1 cellular context compared by ENCODE assay signal in genomic region chr1:121522061-121522759, GRCh38.
TF ChIP-seq lines count a peak whose summit lies in the region.

No MANE protein-coding gene starts in this region.

TF ChIP-seq in HepG2, 621 proteins besides CTCF, POLR2A, EP300 and RAD21 (continued from another document and continues in another):
- TF ChIP-seq, protein P1, sequence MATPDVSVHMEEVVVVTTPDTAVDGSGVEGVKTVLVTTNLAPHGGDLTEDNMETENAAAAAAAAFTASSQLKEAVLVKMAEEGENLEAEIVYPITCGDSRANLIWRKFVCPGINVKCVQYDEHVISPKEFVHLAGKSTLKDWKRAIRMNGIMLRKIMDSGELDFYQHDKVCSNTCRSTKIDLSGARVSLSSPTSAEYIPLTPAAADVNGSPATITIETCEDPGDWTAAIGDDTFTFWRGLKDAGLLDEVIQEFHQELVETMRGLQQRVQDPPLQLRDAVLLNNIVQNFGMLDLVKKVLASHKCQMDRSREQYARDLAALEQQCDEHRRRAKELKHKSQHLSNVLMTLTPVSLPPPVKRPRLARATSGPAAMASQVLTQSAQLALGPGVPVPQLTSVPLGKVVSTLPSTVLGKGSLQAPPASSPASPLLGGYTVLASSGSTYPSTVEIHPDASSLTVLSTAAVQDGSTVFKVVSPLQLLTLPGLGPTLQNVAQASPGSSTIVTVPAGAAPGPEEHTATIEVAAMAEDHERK (CRISPR knock-in tag; IDR thresholded peaks at IDR 0.05; ENCODE audit: low read depth) = no peak
- TF ChIP-seq ZNF709 (CRISPR knock-in tag; IDR thresholded peaks at IDR 0.05) (no peak), HOXD1 (CRISPR knock-in tag; IDR thresholded peaks at IDR 0.05) (peak; percentile 71; the same call in 1 of the 2 replicates), ZNF772 (CRISPR knock-in tag; IDR thresholded peaks at IDR 0.05) (peak; percentile 60; the same call in 1 of the 2 replicates), ZNF160 (CRISPR knock-in tag; IDR thresholded peaks at IDR 0.05) (no peak), ZNF547 (CRISPR knock-in tag; IDR thresholded peaks at IDR 0.05) (no peak), ZNF776 (CRISPR knock-in tag; IDR thresholded peaks at IDR 0.05) (no peak), KLF16 (CRISPR knock-in tag; IDR thresholded peaks at IDR 0.05) (peak in 1 of 2 experiments; percentile 84; a peak in 2 of 4 replicates), SSRP1 (CRISPR knock-in tag; IDR thresholded peaks at IDR 0.05) (0 out of 2 replicates have a peak, but pooled peaks have one; percentile 74), ZBTB8A (CRISPR knock-in tag; IDR thresholded peaks at IDR 0.05; ENCODE audit: borderline replicate concordance, low read depth) (no peak), GABPB1 (CRISPR knock-in tag; IDR thresholded peaks at IDR 0.05) (peak; percentile 27; the same call in 1 of the 2 replicates), SALL1 (CRISPR knock-in tag; IDR thresholded peaks at IDR 0.05) (peak; percentile 91), ZNF770 (CRISPR knock-in tag; IDR thresholded peaks at IDR 0.05) (no peak), NCOA2 (CRISPR knock-in tag; IDR thresholded peaks at IDR 0.05) (peak; percentile 94), MED1 (CRISPR knock-in tag; IDR thresholded peaks at IDR 0.05) (peak; percentile 95), ARNTL (CRISPR knock-in tag; IDR thresholded peaks at IDR 0.05) (0 out of 2 replicates have a peak, but pooled peaks have one; percentile 43), ZSCAN9 (CRISPR knock-in tag; IDR thresholded peaks at IDR 0.05; ENCODE audit: borderline replicate concordance) (peak; percentile 85; the same call in 1 of the 2 replicates), RNF2 (conservative IDR thresholded peaks at IDR 0.05; ENCODE audit: low read depth) (no peak), SCMH1 (CRISPR knock-in tag; IDR thresholded peaks at IDR 0.05; ENCODE audit: borderline replicate concordance) (no peak), ZNF101 (CRISPR knock-in tag; IDR thresholded peaks at IDR 0.05; ENCODE audit: borderline replicate concordance, low read depth) (no peak), ZNF614 (CRISPR knock-in tag; IDR thresholded peaks at IDR 0.05; ENCODE audit: borderline replicate concordance) (peak; percentile 90), ZNF383 (CRISPR knock-in tag; IDR thresholded peaks at IDR 0.05; ENCODE audit: borderline replicate concordance) (no peak), ZNF407 (CRISPR knock-in tag; IDR thresholded peaks at IDR 0.05; ENCODE audit: not compliant biosample characterization) (no peak), ZMYM2 (CRISPR knock-in tag; IDR thresholded peaks at IDR 0.05) (no peak), ZNF30 (CRISPR knock-in tag; IDR thresholded peaks at IDR 0.05) (no peak), KDM3A (CRISPR knock-in tag; IDR thresholded peaks at IDR 0.05; ENCODE audit: low read depth) (peak; percentile 25; the same call in 1 of the 2 replicates), ZNF234 (CRISPR knock-in tag; conservative IDR thresholded peaks at IDR 0.05) (no peak), FOSL1 (CRISPR knock-in tag; IDR thresholded peaks at IDR 0.05; ENCODE audit: borderline replicate concordance) (no peak), PHF5A (CRISPR knock-in tag; IDR thresholded peaks at IDR 0.05; ENCODE audit: low read depth, unreplicated experiment) (peak; percentile 32)
- TF ChIP-seq, protein P2, sequence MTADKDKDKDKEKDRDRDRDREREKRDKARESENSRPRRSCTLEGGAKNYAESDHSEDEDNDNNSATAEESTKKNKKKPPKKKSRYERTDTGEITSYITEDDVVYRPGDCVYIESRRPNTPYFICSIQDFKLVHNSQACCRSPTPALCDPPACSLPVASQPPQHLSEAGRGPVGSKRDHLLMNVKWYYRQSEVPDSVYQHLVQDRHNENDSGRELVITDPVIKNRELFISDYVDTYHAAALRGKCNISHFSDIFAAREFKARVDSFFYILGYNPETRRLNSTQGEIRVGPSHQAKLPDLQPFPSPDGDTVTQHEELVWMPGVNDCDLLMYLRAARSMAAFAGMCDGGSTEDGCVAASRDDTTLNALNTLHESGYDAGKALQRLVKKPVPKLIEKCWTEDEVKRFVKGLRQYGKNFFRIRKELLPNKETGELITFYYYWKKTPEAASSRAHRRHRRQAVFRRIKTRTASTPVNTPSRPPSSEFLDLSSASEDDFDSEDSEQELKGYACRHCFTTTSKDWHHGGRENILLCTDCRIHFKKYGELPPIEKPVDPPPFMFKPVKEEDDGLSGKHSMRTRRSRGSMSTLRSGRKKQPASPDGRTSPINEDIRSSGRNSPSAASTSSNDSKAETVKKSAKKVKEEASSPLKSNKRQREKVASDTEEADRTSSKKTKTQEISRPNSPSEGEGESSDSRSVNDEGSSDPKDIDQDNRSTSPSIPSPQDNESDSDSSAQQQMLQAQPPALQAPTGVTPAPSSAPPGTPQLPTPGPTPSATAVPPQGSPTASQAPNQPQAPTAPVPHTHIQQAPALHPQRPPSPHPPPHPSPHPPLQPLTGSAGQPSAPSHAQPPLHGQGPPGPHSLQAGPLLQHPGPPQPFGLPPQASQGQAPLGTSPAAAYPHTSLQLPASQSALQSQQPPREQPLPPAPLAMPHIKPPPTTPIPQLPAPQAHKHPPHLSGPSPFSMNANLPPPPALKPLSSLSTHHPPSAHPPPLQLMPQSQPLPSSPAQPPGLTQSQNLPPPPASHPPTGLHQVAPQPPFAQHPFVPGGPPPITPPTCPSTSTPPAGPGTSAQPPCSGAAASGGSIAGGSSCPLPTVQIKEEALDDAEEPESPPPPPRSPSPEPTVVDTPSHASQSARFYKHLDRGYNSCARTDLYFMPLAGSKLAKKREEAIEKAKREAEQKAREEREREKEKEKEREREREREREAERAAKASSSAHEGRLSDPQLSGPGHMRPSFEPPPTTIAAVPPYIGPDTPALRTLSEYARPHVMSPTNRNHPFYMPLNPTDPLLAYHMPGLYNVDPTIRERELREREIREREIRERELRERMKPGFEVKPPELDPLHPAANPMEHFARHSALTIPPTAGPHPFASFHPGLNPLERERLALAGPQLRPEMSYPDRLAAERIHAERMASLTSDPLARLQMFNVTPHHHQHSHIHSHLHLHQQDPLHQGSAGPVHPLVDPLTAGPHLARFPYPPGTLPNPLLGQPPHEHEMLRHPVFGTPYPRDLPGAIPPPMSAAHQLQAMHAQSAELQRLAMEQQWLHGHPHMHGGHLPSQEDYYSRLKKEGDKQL (CRISPR knock-in tag; IDR thresholded peaks at IDR 0.05; ENCODE audit: low read depth) = peak; percentile 63; the same call in 1 of the 2 replicates
- TF ChIP-seq, protein P3, sequence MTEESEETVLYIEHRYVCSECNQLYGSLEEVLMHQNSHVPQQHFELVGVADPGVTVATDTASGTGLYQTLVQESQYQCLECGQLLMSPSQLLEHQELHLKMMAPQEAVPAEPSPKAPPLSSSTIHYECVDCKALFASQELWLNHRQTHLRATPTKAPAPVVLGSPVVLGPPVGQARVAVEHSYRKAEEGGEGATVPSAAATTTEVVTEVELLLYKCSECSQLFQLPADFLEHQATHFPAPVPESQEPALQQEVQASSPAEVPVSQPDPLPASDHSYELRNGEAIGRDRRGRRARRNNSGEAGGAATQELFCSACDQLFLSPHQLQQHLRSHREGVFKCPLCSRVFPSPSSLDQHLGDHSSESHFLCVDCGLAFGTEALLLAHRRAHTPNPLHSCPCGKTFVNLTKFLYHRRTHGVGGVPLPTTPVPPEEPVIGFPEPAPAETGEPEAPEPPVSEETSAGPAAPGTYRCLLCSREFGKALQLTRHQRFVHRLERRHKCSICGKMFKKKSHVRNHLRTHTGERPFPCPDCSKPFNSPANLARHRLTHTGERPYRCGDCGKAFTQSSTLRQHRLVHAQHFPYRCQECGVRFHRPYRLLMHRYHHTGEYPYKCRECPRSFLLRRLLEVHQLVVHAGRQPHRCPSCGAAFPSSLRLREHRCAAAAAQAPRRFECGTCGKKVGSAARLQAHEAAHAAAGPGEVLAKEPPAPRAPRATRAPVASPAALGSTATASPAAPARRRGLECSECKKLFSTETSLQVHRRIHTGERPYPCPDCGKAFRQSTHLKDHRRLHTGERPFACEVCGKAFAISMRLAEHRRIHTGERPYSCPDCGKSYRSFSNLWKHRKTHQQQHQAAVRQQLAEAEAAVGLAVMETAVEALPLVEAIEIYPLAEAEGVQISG (CRISPR knock-in tag; IDR thresholded peaks at IDR 0.05) = peak; percentile 65
- TF ChIP-seq, protein P4, sequence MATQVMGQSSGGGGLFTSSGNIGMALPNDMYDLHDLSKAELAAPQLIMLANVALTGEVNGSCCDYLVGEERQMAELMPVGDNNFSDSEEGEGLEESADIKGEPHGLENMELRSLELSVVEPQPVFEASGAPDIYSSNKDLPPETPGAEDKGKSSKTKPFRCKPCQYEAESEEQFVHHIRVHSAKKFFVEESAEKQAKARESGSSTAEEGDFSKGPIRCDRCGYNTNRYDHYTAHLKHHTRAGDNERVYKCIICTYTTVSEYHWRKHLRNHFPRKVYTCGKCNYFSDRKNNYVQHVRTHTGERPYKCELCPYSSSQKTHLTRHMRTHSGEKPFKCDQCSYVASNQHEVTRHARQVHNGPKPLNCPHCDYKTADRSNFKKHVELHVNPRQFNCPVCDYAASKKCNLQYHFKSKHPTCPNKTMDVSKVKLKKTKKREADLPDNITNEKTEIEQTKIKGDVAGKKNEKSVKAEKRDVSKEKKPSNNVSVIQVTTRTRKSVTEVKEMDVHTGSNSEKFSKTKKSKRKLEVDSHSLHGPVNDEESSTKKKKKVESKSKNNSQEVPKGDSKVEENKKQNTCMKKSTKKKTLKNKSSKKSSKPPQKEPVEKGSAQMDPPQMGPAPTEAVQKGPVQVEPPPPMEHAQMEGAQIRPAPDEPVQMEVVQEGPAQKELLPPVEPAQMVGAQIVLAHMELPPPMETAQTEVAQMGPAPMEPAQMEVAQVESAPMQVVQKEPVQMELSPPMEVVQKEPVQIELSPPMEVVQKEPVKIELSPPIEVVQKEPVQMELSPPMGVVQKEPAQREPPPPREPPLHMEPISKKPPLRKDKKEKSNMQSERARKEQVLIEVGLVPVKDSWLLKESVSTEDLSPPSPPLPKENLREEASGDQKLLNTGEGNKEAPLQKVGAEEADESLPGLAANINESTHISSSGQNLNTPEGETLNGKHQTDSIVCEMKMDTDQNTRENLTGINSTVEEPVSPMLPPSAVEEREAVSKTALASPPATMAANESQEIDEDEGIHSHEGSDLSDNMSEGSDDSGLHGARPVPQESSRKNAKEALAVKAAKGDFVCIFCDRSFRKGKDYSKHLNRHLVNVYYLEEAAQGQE (IDR thresholded peaks at IDR 0.05; ENCODE audit: borderline replicate concordance in 1 of 2, low read depth in 1 of 2, low read length in 2 of 2) = no peak
